ENCODE assay signal across 1 cellular context in genomic region chrX:71532078-71532752, GRCh38.
TF ChIP-seq lines count a peak whose summit lies in the region.

No MANE protein-coding gene starts in this region.

TF ChIP-seq in K562, 482 proteins besides CTCF, POLR2A, EP300 and RAD21 (continued from another document and continues in another):
- TF ChIP-seq ETS1 (conservative IDR thresholded peaks at IDR 0.05; ENCODE audit: control insufficient read depth, low read depth, low read length) (no peak), LCOR (CRISPR knock-in tag; IDR thresholded peaks at IDR 0.05) (no peak), KAT2B (IDR thresholded peaks at IDR 0.05; ENCODE audit: low read depth, low read length) (no peak), GABPB1 (CRISPR knock-in tag; IDR thresholded peaks at IDR 0.05) (no peak), ARID3B (CRISPR knock-in tag; IDR thresholded peaks at IDR 0.05; ENCODE audit: borderline replicate concordance) (no peak), ZFP91 (CRISPR knock-in tag; IDR thresholded peaks at IDR 0.05) (no peak), MXD1 (CRISPR knock-in tag; IDR thresholded peaks at IDR 0.05; ENCODE audit: borderline replicate concordance, poor library complexity, severe bottlenecking) (no peak), ZBTB7A (IDR thresholded peaks at IDR 0.05; ENCODE audit: borderline replicate concordance, control insufficient read depth, low read depth, low read length) (no peak), RNF219 (CRISPR knock-in tag; IDR thresholded peaks at IDR 0.05) (no peak), POU5F1 (IDR thresholded peaks at IDR 0.05; ENCODE audit: borderline replicate concordance, low read depth, low read length, partially characterized antibody) (no peak), NFYB (IDR thresholded peaks at IDR 0.05; ENCODE audit: extremely low read depth, insufficient read length) (no peak), AFF4 (CRISPR knock-in tag; IDR thresholded peaks at IDR 0.05) (no peak), AFF1 (IDR thresholded peaks at IDR 0.05; ENCODE audit: low read depth in 1 of 2, partially characterized antibody in 2 of 2) (no peak), ZSCAN32 (CRISPR knock-in tag; IDR thresholded peaks at IDR 0.05) (no peak), HMG20B (CRISPR knock-in tag; IDR thresholded peaks at IDR 0.05) (no peak), MLX (CRISPR knock-in tag; conservative IDR thresholded peaks at IDR 0.05) (no peak), PRMT5 (CRISPR knock-in tag; IDR thresholded peaks at IDR 0.05) (no peak), XRCC4 (IDR thresholded peaks at IDR 0.05; ENCODE audit: extremely low read depth, insufficient read depth, insufficient read length) (no peak), PTRF (tag; IDR thresholded peaks at IDR 0.05) (no peak), E4F1 (CRISPR knock-in tag; IDR thresholded peaks at IDR 0.05; ENCODE audit: borderline replicate concordance) (no peak), ZNF639 (CRISPR knock-in tag; conservative IDR thresholded peaks at IDR 0.05 in 1 of 2, IDR thresholded peaks at IDR 0.05 in 1 of 2) (peak in 1 of 2 experiments; percentile 58; a peak in 1 of 4 replicates), ARNT (IDR thresholded peaks at IDR 0.05) (no peak), TFAP4 (CRISPR knock-in tag; IDR thresholded peaks at IDR 0.05; ENCODE audit: borderline replicate concordance) (no peak), ELF4 (CRISPR knock-in tag; IDR thresholded peaks at IDR 0.05) (no peak), JUN (IDR thresholded peaks at IDR 0.05; ENCODE audit: borderline replicate concordance, low read depth, low read length) (no peak), JUN (CRISPR knock-in tag; IDR thresholded peaks at IDR 0.05; ENCODE audit: borderline replicate concordance) (no peak), FOXP1 (CRISPR knock-in tag; IDR thresholded peaks at IDR 0.05) (no peak), NFRKB (IDR thresholded peaks at IDR 0.05; ENCODE audit: low read depth) (no peak), DNMT1 (IDR thresholded peaks at IDR 0.05) (no peak), FOXA3 (CRISPR knock-in tag; conservative IDR thresholded peaks at IDR 0.05 in 1 of 2, IDR thresholded peaks at IDR 0.05 in 1 of 2) (no peak), TEAD1 (CRISPR knock-in tag; IDR thresholded peaks at IDR 0.05) (no peak)
